ENCODE assay signal across 25 cellular contexts in genomic region chr1:98130406-98130805, GRCh38.
"Had no signal": no experiment of that assay in that cellular context is flagged by ENCODE, and none has a peak within 500 bp of the region (broad histone marks: within the 10 kb centered on the region; RNA-seq: fewer than 3 reads in every experiment).

No MANE protein-coding gene starts in this region.

- ATAC-seq: left lobe of liver; mucosa of descending colon; natural killer cell treated with Interleukin-12 subunit alpha and Interleukin-12 subunit beta and Interleukin-15 and Interleukin-18, amount 100 ng/mL, for 72 hours; sciatic nerve; stimulated activated naive CD8-positive, alpha-beta T cell treated with anti-CD3 and anti-CD28 coated beads, Interleukin-15, amount 100 ng/mL, for 72 hours; upper lobe of right lung had no signal

- H3K36me3 ChIP-seq: neural progenitor cell, suprapubic skin, transverse colon, upper lobe of right lung, uterus had no signal

- H3K27ac ChIP-seq: coronary artery, neural progenitor cell, parathyroid adenoma, suprapubic skin, transverse colon, upper lobe of right lung, uterus had no signal

- H3K4me1 ChIP-seq: neural progenitor cell, parathyroid adenoma, transverse colon, upper lobe of right lung, uterus had no signal

- H3K27me3 ChIP-seq: neural progenitor cell, suprapubic skin, transverse colon, upper lobe of right lung, uterus had no signal

- H3K9me3 ChIP-seq: mucosa of descending colon, suprapubic skin, transverse colon, upper lobe of right lung, uterus had no signal

- H3K4me3 ChIP-seq: coronary artery, lung, mucosa of descending colon, neural progenitor cell, smooth muscle cell, suprapubic skin, transverse colon, upper lobe of right lung, uterus had no signal

- DNase-seq: dermis blood vessel endothelial cell; effector memory CD4-positive, alpha-beta T cell; erythroblast; head of caudate nucleus; kidney; mucosa of descending colon; naive B cell; stimulated activated CD4-positive, alpha-beta T cell treated with anti-CD3 and anti-CD28 coated beads, Interleukin-12 subunit alpha, Interleukin-12 subunit beta, amount 100 ng/mL, for 4 hours; stimulated activated CD4-positive, alpha-beta T cell treated with anti-CD3 and anti-CD28 coated beads, Interleukin-1b, Interleukin-23, amount 100 ng/mL, for 48 hours; stimulated activated CD4-positive, alpha-beta T cell treated with anti-CD3 and anti-CD28 coated beads, Interleukin-4, amount 100 ng/mL, for 1 hour; stimulated activated CD8-positive, alpha-beta memory T cell treated with anti-CD3 and anti-CD28 coated beads, Interleukin-4, amount 100 ng/mL, for 48 hours; stimulated activated naive CD4-positive, alpha-beta T cell; stimulated activated naive CD8-positive, alpha-beta T cell treated with anti-CD3 and anti-CD28 coated beads, Interleukin-15, amount 100 ng/mL, for 72 hours; transverse colon; upper lobe of right lung; uterus had no signal
